1 cellular context compared by ENCODE assay signal in the genomic region with DNA sequence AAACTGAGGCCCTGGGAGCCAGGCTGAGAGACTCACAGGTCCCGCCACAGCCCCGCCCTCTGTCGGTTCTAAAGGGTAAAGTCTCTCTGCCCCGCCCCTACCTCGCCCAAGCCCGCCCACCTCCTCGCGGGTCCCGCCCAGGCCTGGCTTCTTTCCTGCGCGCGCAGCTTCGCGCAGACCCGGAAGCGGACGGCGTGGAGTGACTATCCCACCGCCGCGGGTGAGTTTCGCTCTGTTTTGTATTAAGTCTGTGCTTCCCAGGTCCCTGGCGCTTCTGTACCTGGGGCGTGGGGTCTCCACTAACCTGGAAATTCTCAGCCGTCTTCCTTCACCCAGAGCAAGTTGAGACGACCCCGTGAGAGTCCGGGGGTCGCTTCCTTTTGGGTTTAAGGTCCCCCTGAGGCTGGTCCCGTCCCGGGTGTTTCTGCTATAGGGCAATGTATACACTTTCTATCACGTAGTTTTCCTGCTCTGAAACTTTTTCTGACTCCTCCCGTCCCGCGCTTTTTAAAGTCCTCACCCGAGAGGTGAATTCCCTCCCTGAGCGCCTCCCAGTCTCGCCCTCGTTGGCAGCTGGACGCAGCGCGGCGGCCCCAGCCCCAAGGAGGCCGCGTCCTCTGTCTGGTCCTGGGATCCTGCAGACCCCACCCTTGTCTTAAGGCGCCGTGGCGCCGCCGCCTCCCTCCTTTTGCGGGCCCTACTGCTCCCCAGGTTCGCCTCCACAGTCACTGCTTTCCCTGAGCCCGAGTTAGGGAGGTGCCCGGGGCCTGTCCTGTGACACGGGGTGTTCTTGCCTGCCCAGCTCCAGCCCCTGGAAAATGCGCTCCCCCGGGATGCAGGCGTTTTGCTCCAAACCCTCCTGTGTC.
TF ChIP-seq lines count a peak whose summit lies in the region.

ZNF765 (plus strand) TSS at position 176 of the 866 bp plus-strand sequence. CDS start 2,867 bp downstream, outside the sequence.

TF ChIP-seq in GM23338, 12 proteins besides CTCF, POLR2A, EP300 and RAD21:
- TF ChIP-seq, protein P1, sequence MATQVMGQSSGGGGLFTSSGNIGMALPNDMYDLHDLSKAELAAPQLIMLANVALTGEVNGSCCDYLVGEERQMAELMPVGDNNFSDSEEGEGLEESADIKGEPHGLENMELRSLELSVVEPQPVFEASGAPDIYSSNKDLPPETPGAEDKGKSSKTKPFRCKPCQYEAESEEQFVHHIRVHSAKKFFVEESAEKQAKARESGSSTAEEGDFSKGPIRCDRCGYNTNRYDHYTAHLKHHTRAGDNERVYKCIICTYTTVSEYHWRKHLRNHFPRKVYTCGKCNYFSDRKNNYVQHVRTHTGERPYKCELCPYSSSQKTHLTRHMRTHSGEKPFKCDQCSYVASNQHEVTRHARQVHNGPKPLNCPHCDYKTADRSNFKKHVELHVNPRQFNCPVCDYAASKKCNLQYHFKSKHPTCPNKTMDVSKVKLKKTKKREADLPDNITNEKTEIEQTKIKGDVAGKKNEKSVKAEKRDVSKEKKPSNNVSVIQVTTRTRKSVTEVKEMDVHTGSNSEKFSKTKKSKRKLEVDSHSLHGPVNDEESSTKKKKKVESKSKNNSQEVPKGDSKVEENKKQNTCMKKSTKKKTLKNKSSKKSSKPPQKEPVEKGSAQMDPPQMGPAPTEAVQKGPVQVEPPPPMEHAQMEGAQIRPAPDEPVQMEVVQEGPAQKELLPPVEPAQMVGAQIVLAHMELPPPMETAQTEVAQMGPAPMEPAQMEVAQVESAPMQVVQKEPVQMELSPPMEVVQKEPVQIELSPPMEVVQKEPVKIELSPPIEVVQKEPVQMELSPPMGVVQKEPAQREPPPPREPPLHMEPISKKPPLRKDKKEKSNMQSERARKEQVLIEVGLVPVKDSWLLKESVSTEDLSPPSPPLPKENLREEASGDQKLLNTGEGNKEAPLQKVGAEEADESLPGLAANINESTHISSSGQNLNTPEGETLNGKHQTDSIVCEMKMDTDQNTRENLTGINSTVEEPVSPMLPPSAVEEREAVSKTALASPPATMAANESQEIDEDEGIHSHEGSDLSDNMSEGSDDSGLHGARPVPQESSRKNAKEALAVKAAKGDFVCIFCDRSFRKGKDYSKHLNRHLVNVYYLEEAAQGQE (IDR thresholded peaks at IDR 0.05; ENCODE audit: unreplicated experiment), result no peak
- peak; percentile 82 for TF ChIP-seq POLR2AphosphoS5 (IDR thresholded peaks at IDR 0.05; ENCODE audit: low read depth)
- TF ChIP-seq JUNB (IDR thresholded peaks at IDR 0.05; ENCODE audit: unreplicated experiment), result no peak
- TF ChIP-seq EZH2 (IDR thresholded peaks at IDR 0.05; ENCODE audit: low read depth, unreplicated experiment), result no peak
- no peak for TF ChIP-seq STAT1 (IDR thresholded peaks at IDR 0.05; ENCODE audit: unreplicated experiment)
TF ChIP-seq in GM23338: peak in this region for 1.
